In the genomic region with DNA sequence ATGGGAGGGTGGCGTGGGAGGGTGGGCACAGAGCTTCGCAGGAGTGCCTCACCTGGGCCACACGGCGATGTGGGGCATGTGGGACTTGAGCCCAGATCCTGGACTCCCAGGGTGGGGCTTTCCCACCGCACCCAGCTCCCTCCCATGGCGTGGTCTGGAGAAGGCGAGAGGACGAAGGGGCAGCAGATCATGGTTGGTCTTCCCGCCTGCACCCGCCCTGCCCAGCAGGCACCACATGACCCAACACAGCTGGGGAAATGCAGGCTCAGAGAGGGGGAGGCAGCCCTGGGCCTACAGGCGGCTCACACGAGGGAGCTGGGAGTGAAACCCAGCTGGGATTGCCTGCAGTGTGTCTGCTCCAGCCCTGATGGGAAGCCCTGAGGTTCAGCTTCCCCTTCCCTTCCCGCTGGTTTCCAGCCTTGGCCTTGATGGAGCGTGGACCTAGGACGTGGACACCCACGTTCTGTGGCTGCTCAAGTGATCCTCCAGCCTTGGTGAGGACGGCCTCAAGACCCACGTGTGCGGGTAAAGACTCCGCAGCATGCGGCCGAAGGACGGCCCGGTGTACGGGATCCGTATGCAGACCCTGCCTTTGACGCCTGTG, we compare ENCODE assay signal across 26 cellular contexts. TPM values are rescaled to one million over a fixed set of nuclear protein-coding genes. Genes with fewer than 3 reads are reported as not detected.
A peak's percentile ranks its signal among the peaks of the same experiment; 100 is the strongest.
DNase-seq lines count a peak whose midpoint lies in the region; ATAC-seq and TF ChIP-seq lines count a peak whose summit lies in the region.
"Had no signal": no experiment of that assay in that cellular context is flagged by ENCODE, and none has a peak within 500 bp of the region (broad histone marks: within the 10 kb centered on the region; RNA-seq: fewer than 3 reads in every experiment).

No MANE protein-coding gene starts in this region.

- ATAC-seq in left cardiac atrium: peak; percentile 1 to 14
- ATAC-seq: activated T-cell treated with anti-CD3 and anti-CD28 coated beads, Interleukin-2, amount 50 U/mL, for 72 hours; CD8-positive, alpha-beta T cell; SK-N-SH treated with all-trans-retinoic acid at 6 μM for 48 hours; stimulated activated memory B cell treated with anti-CD40 and anti-IgM and Interleukin-4, amounts not matched to agents 10 μg/mL and 1 μg/mL and 100 μg/mL, for 72 hours had no signal

- H3K36me3 ChIP-seq in colonic mucosa (no peaks in the 10 kb centered on the region), uterus (no peaks in the 10 kb centered on the region)
- H3K36me3 ChIP-seq: thoracic aorta had no signal

- H3K9me3 Mint-ChIP-seq in progenitor cell of endocrine pancreas (ENCODE audit: low read depth): no peaks in the 10 kb centered on the region
- H3K9me3 Mint-ChIP-seq: activated CD4-positive, alpha-beta T cell treated with anti-CD3 and anti-CD28 coated beads, Interleukin-2, amount 10 ng/mL, durations not matched to agents 7 days and 5 days; activated naive CD4-positive, alpha-beta T cell treated with anti-CD3 and anti-CD28 coated beads for 36 hours; activated T-cell treated with anti-CD3 and anti-CD28 coated beads, Interleukin-2, amount 50 U/mL, for 72 hours; CD8-positive, alpha-beta T cell; endodermal cell; stimulated activated memory B cell treated with anti-CD40 and anti-IgM and Interleukin-4, amounts not matched to agents 10 μg/mL and 1 μg/mL and 100 μg/mL, for 72 hours had no signal

- DNase-seq in colonic mucosa: no peak
- DNase-seq in left cardiac atrium: no peak
- DNase-seq in progenitor cell of endocrine pancreas (ENCODE audit: low spot score, unreplicated experiment): no peak
- no peak for DNase-seq in uterus
- DNase-seq in stimulated activated CD4-positive, alpha-beta T cell treated with anti-CD3 and anti-CD28 coated beads, Interleukin-4, amount 100 ng/mL, for 1 hour: no peak
- DNase-seq in coronary artery (ENCODE audit: low spot score): no peak
- no peak for DNase-seq in midbrain (lab: John Stamatoyannopoulos, UW)
- DNase-seq: activated CD4-positive, alpha-beta T cell treated with anti-CD3 and anti-CD28 coated beads, Interleukin-2, amount 10 ng/mL, durations not matched to agents 7 days and 5 days; activated naive CD4-positive, alpha-beta T cell treated with anti-CD3 and anti-CD28 coated beads for 36 hours; activated T-cell treated with anti-CD3 and anti-CD28 coated beads, Interleukin-2, amount 50 U/mL, for 72 hours; CD8-positive, alpha-beta T cell; cortex of kidney; DMS53; endodermal cell; GDM1; HFFc6; NCI-H2081 treated with DMSO at 0.1 percent for 48 hours; NCI-H345; NCI-H748 treated with DMSO at 0.1 percent for 48 hours; stimulated activated CD4-positive, alpha-beta T cell treated with anti-CD3 and anti-CD28 coated beads, Interleukin-2, amount 100 ng/mL, for 48 hours; T-helper 2 cell had no signal

- H3K36me3 Mint-ChIP-seq in progenitor cell of endocrine pancreas (ENCODE audit: insufficient read depth): peaks cover 5% of the 10 kb centered on the region
- H3K36me3 Mint-ChIP-seq: CD8-positive, alpha-beta T cell had no signal

- H3K4me3 ChIP-seq in colonic mucosa (no peak overlapping the region), uterus (no peak overlapping the region), coronary artery (no peak overlapping the region)
- H3K4me3 ChIP-seq: thoracic aorta had no signal

- no peak for TF ChIP-seq POLR2A in uterus (IDR thresholded peaks at IDR 0.05)

- H3K27me3 Mint-ChIP-seq in progenitor cell of endocrine pancreas: no peaks in the 10 kb centered on the region
- H3K27me3 Mint-ChIP-seq: activated CD4-positive, alpha-beta T cell treated with anti-CD3 and anti-CD28 coated beads, Interleukin-2, amount 10 ng/mL, durations not matched to agents 7 days and 5 days; stimulated activated memory B cell treated with anti-CD40 and anti-IgM and Interleukin-4, amounts not matched to agents 10 μg/mL and 1 μg/mL and 100 μg/mL, for 72 hours had no signal

- intact Hi-C loops in colonic mucosa (cut with DNase I) (no loop called here), left cardiac atrium (cut with DNase I) (loop anchor here in 1 of 2 donors (10.0 kb wide), 1 partner anchor 48 kb away; no protein-coding TSS in a partner anchor), uterus (cut with DNase I; ENCODE audit: low total_unique reads) (no loop called here)

- no peaks in the 10 kb centered on the region for H3K4me1 ChIP-seq in colonic mucosa
- no peaks in the 10 kb centered on the region for H3K4me1 ChIP-seq in uterus

- no peak overlapping the region for H3K9ac ChIP-seq in colonic mucosa (ENCODE audit: low read depth in 2 of 2, low read length in 2 of 2)

- H3K27ac ChIP-seq in colonic mucosa (peak overlapping the region; percentile 6), uterus (peak overlapping the region; percentile 49 to 59), coronary artery (peak overlapping the region in 1 of 2 donors; percentile 3)
- H3K27ac ChIP-seq: neutrophil, thoracic aorta had no signal

- TF ChIP-seq CTCF in colonic mucosa (IDR thresholded peaks at IDR 0.05): no peak
- no peak for TF ChIP-seq CTCF in progenitor cell of endocrine pancreas (IDR thresholded peaks at IDR 0.05; ENCODE audit: unreplicated experiment)
- TF ChIP-seq CTCF in uterus (IDR thresholded peaks at IDR 0.05): no peak
- no peak for TF ChIP-seq CTCF in coronary artery (IDR thresholded peaks at IDR 0.05)

- no peak overlapping the region for H3K4me3 Mint-ChIP-seq in progenitor cell of endocrine pancreas (ENCODE audit: low read depth)
- H3K4me3 Mint-ChIP-seq: activated CD4-positive, alpha-beta T cell treated with anti-CD3 and anti-CD28 coated beads, Interleukin-2, amount 10 ng/mL, durations not matched to agents 7 days and 5 days; activated naive CD4-positive, alpha-beta T cell treated with anti-CD3 and anti-CD28 coated beads for 36 hours; activated T-cell treated with anti-CD3 and anti-CD28 coated beads, Interleukin-2, amount 50 U/mL, for 72 hours; CD8-positive, alpha-beta T cell; endodermal cell; HFFc6; stimulated activated memory B cell treated with anti-CD40 and anti-IgM and Interleukin-4, amounts not matched to agents 10 μg/mL and 1 μg/mL and 100 μg/mL, for 72 hours had no signal

- H3K27ac Mint-ChIP-seq in progenitor cell of endocrine pancreas: peak overlapping the region; percentile 49
- H3K27ac Mint-ChIP-seq: activated CD4-positive, alpha-beta T cell treated with anti-CD3 and anti-CD28 coated beads, Interleukin-2, amount 10 ng/mL, durations not matched to agents 7 days and 5 days; activated naive CD4-positive, alpha-beta T cell treated with anti-CD3 and anti-CD28 coated beads for 36 hours; activated T-cell treated with anti-CD3 and anti-CD28 coated beads, Interleukin-2, amount 50 U/mL, for 72 hours; CD8-positive, alpha-beta T cell; HFFc6; stimulated activated memory B cell treated with anti-CD40 and anti-IgM and Interleukin-4, amounts not matched to agents 10 μg/mL and 1 μg/mL and 100 μg/mL, for 72 hours had no signal

- H3K27me3 ChIP-seq in colonic mucosa (peaks cover 2% of the 10 kb centered on the region), uterus (no peaks in the 10 kb centered on the region)
- H3K27me3 ChIP-seq: neutrophil had no signal

- no peaks in the 10 kb centered on the region for H3K9me3 ChIP-seq in colonic mucosa
- H3K9me3 ChIP-seq in uterus: no peaks in the 10 kb centered on the region
- H3K9me3 ChIP-seq: thoracic aorta had no signal

- H3K4me1 Mint-ChIP-seq in progenitor cell of endocrine pancreas (ENCODE audit: low read depth): no peaks in the 10 kb centered on the region
- H3K4me1 Mint-ChIP-seq: endodermal cell had no signal

RNA-seq across cellular contexts. Expression of gene PABPN1L, which starts 20.0 kb away (rescaled TPM):
- total RNA-seq in colonic mucosa: not detected
- total RNA-seq in left cardiac atrium: not detected
- total RNA-seq in progenitor cell of endocrine pancreas: 0.46 TPM in 1 of 2 replicates, not detected in the other
- not detected for total RNA-seq in uterus
- total RNA-seq: activated CD4-positive, alpha-beta T cell treated with anti-CD3 and anti-CD28 coated beads, Interleukin-2, amount 10 ng/mL, durations not matched to agents 7 days and 5 days; activated naive CD4-positive, alpha-beta T cell treated with anti-CD3 and anti-CD28 coated beads for 36 hours; activated T-cell treated with anti-CD3 and anti-CD28 coated beads, Interleukin-2, amount 50 U/mL, for 72 hours; CD8-positive, alpha-beta T cell; endodermal cell; HFFc6; pulmonary artery endothelial cell; thoracic aorta had no signal

RNA-seq across cellular contexts. Expression of gene TRAPPC2L, which starts 29.5 kb away (rescaled TPM):
- total RNA-seq in colonic mucosa (10 to 100 TPM; 33.8 to 57.3 TPM), left cardiac atrium (10 to 100 TPM; 46.0 to 54.3 TPM), progenitor cell of endocrine pancreas (74.9 and 86.2 TPM in 2 replicates), uterus (100 to 1,000 TPM in 1 of 4 donors, 10 to 100 TPM in 3; 21.5 to 680 (median 70.6) TPM)

RNA-seq across cellular contexts. Expression of gene GALNS, which starts 29.7 kb away (rescaled TPM):
- total RNA-seq in colonic mucosa (10 to 100 TPM; 22.8 to 44.5 TPM), left cardiac atrium (10 to 100 TPM; 17.1 to 19.0 TPM), progenitor cell of endocrine pancreas (32.7 and 34.6 TPM in 2 replicates), uterus (10 to 100 TPM in 2 of 4 donors, 1 to 10 TPM in 2; 1.8 to 36.2 (median 16.4) TPM)
